ENCODE assay signal across 23 cellular contexts in the genomic region with DNA sequence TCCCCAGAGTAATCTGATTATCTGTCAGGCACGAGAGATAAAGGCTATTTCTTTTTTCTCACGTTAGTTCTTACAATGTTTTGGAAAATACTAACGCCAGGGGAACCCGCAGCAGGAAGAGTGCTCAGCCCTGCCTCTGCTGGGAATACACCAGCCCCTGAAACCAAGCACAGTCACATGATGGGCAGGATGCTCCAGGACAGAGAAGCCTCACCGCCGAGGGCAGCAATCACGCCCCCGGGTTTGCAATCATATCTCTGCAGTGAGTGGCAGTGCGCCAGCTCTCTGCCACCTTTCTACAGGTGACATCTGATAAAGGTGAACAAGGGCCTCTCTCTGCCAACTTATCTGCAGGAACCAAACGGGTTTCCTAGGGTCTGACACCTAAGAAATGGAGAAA.
"Had no signal": no experiment of that assay in that cellular context is flagged by ENCODE, and none has a peak within 500 bp of the region (broad histone marks: within the 10 kb centered on the region; RNA-seq: fewer than 3 reads in every experiment).

No MANE protein-coding gene starts in this region.

- H3K27ac ChIP-seq: body of pancreas, coronary artery, prostate gland, right atrium auricular region, suprapubic skin, transverse colon, vagina had no signal

- H3K27me3 ChIP-seq: body of pancreas, right atrium auricular region, suprapubic skin, transverse colon, vagina had no signal

- H3K27ac Mint-ChIP-seq: activated CD4-positive, alpha-beta memory T cell treated with anti-CD3 and anti-CD28 coated beads, Interleukin-2, amount 10 ng/mL, durations not matched to agents 7 days and 5 days; activated CD8-positive, alpha-beta memory T cell treated with anti-CD3 and anti-CD28 coated beads, Interleukin-2, amount 10 ng/mL, durations not matched to agents 7 days and 5 days; activated naive CD8-positive, alpha-beta T cell treated with anti-CD3 and anti-CD28 coated beads, Interleukin-2, amount 10 ng/mL, durations not matched to agents 7 days and 5 days; activated T-helper 2 cell treated with anti-CD3 and anti-CD28 coated beads, Interferon-gamma antibody, Interleukin-2, Interleukin-4, amounts not matched to agents 10 μg/mL and 5 μg/mL and 100 μg/mL, durations not matched to agents 14 hours and 24 hours and 36 hours; nephron progenitor cell; stimulated activated naive CD8-positive, alpha-beta T cell treated with anti-CD3 and anti-CD28 coated beads, Interleukin-15, Interleukin-2, amounts not matched to agents 100 ng/mL and 50 ng/mL, for 24 hours had no signal

- H3K9me3 Mint-ChIP-seq: activated CD4-positive, alpha-beta memory T cell treated with anti-CD3 and anti-CD28 coated beads, Interleukin-2, amount 10 ng/mL, durations not matched to agents 7 days and 5 days; activated T-helper 2 cell treated with anti-CD3 and anti-CD28 coated beads, Interferon-gamma antibody, Interleukin-2, Interleukin-4, amounts not matched to agents 10 μg/mL and 5 μg/mL and 100 μg/mL, durations not matched to agents 14 hours and 24 hours and 36 hours; stimulated activated naive CD8-positive, alpha-beta T cell treated with anti-CD3 and anti-CD28 coated beads, Interleukin-15, Interleukin-2, amounts not matched to agents 100 ng/mL and 50 ng/mL, for 24 hours had no signal

- H3K4me1 ChIP-seq: prostate gland, right atrium auricular region, suprapubic skin, vagina had no signal

- H3K9me3 ChIP-seq: body of pancreas, prostate gland, right atrium auricular region, suprapubic skin, transverse colon, vagina had no signal

- H3K4me3 ChIP-seq: body of pancreas, coronary artery, prostate gland, right atrium auricular region, suprapubic skin, transverse colon, vagina had no signal

- H3K36me3 ChIP-seq: prostate gland, right atrium auricular region, suprapubic skin, transverse colon, vagina had no signal

- H3K36me3 Mint-ChIP-seq: activated CD8-positive, alpha-beta memory T cell treated with anti-CD3 and anti-CD28 coated beads, Interleukin-2, amount 10 ng/mL, durations not matched to agents 7 days and 5 days; activated naive CD8-positive, alpha-beta T cell treated with anti-CD3 and anti-CD28 coated beads, Interleukin-2, amount 10 ng/mL, durations not matched to agents 7 days and 5 days had no signal

- DNase-seq: activated CD4-positive, alpha-beta memory T cell treated with anti-CD3 and anti-CD28 coated beads, Interleukin-2, amount 10 ng/mL, durations not matched to agents 7 days and 5 days; activated CD4-positive, alpha-beta T cell treated with anti-CD3 and anti-CD28 coated beads for 48 hours; activated CD4-positive, CD25-positive, alpha-beta regulatory T cell; activated CD8-positive, alpha-beta memory T cell treated with anti-CD3 and anti-CD28 coated beads, Interleukin-2, amount 10 ng/mL, durations not matched to agents 7 days and 5 days; activated naive CD4-positive, alpha-beta T cell treated with Interleukin-2 at 50 U/mL for 16 hours; activated naive CD8-positive, alpha-beta T cell treated with anti-CD3 and anti-CD28 coated beads, Interleukin-2, amount 10 ng/mL, durations not matched to agents 7 days and 5 days; activated T-cell treated with anti-CD3 and anti-CD28 coated beads, Interleukin-2, amount 50 U/mL, for 1 hour; amygdala; central memory CD4-positive, alpha-beta T cell; hypothalamus; islet precursor cell; mammary epithelial cell; nephron progenitor cell; occipital lobe; transverse colon had no signal

- H3K4me1 Mint-ChIP-seq: activated CD4-positive, alpha-beta memory T cell treated with anti-CD3 and anti-CD28 coated beads, Interleukin-2, amount 10 ng/mL, durations not matched to agents 7 days and 5 days; activated CD8-positive, alpha-beta memory T cell treated with anti-CD3 and anti-CD28 coated beads, Interleukin-2, amount 10 ng/mL, durations not matched to agents 7 days and 5 days; activated naive CD8-positive, alpha-beta T cell treated with anti-CD3 and anti-CD28 coated beads, Interleukin-2, amount 10 ng/mL, durations not matched to agents 7 days and 5 days had no signal

- H3K4me3 Mint-ChIP-seq: activated CD4-positive, alpha-beta memory T cell treated with anti-CD3 and anti-CD28 coated beads, Interleukin-2, amount 10 ng/mL, durations not matched to agents 7 days and 5 days; activated CD8-positive, alpha-beta memory T cell treated with anti-CD3 and anti-CD28 coated beads, Interleukin-2, amount 10 ng/mL, durations not matched to agents 7 days and 5 days; activated naive CD8-positive, alpha-beta T cell treated with anti-CD3 and anti-CD28 coated beads, Interleukin-2, amount 10 ng/mL, durations not matched to agents 7 days and 5 days; nephron progenitor cell; stimulated activated naive CD8-positive, alpha-beta T cell treated with anti-CD3 and anti-CD28 coated beads, Interleukin-15, Interleukin-2, amounts not matched to agents 100 ng/mL and 50 ng/mL, for 24 hours had no signal

- ATAC-seq: activated CD8-positive, alpha-beta memory T cell treated with anti-CD3 and anti-CD28 coated beads, Interleukin-2, amount 10 ng/mL, durations not matched to agents 7 days and 5 days; body of pancreas had no signal
